Comparison of ENCODE assay signal across 36 cellular contexts in genomic region chr2:199703199-199703598, GRCh38.
"Had no signal": no experiment of that assay in that cellular context is flagged by ENCODE, and none has a peak within 500 bp of the region (broad histone marks: within the 10 kb centered on the region; RNA-seq: fewer than 3 reads in every experiment).

No MANE protein-coding gene starts in this region.

- H3K9me3 Mint-ChIP-seq: activated CD4-positive, alpha-beta T cell treated with anti-CD3 and anti-CD28 coated beads, Interleukin-2, amount 10 ng/mL, durations not matched to agents 24 days and 14 days; activated T-helper 1 cell treated with anti-CD3 and anti-CD28 coated beads, Interleukin-12 subunit alpha, Interleukin-12 subunit beta, Interleukin-2, Interleukin-4 antibody, amounts not matched to agents 30 ng/mL and 10 ng/mL and 1 ng/mL, durations not matched to agents 14 hours and 24 hours and 36 hours; central memory CD8-positive, alpha-beta T cell; T-helper 2 cell treated with Interferon-gamma antibody and Interleukin-4, amounts not matched to agents 5 μg/mL and 100 μg/mL, for 36 hours had no signal

- H3K27me3 Mint-ChIP-seq: activated CD4-positive, alpha-beta memory T cell treated with anti-CD3 and anti-CD28 coated beads for 36 hours; activated naive CD8-positive, alpha-beta T cell treated with anti-CD3 and anti-CD28 coated beads for 36 hours; activated T-helper 17 cell treated with anti-CD3 and anti-CD28 coated beads, Interleukin-2, amount 50 U/mL, for 72 hours had no signal

- H3K4me1 ChIP-seq: ascending aorta had no signal

- H3K36me3 ChIP-seq: ascending aorta, cardiac muscle cell had no signal

- H3K4me3 ChIP-seq: ascending aorta, cardiac muscle cell had no signal

- ATAC-seq: activated CD8-positive, alpha-beta T cell treated with anti-CD3 and anti-CD28 coated beads for 36 hours; activated naive CD4-positive, alpha-beta T cell treated with anti-CD3 and anti-CD28 coated beads, Interleukin-2, amount 50 U/mL, for 72 hours; activated T-cell treated with anti-CD3 and anti-CD28 coated beads, Interleukin-2, amount 50 U/mL, for 4 hours; activated T-cell treated with anti-CD3 and anti-CD28 coated beads, Interleukin-2, amount 50 U/mL, for 72 hours; activated T-helper 17 cell treated with anti-CD3 and anti-CD28 coated beads, Interleukin-2, amount 50 U/mL, for 72 hours had no signal

- FAIRE-seq: bronchial epithelial cell, TTC549 had no signal

- H3K27me3 ChIP-seq: ascending aorta had no signal

- H3K27ac Mint-ChIP-seq: activated B cell treated with CpG ODN at 0.5 μM for 24 hours; activated CD4-positive, alpha-beta memory T cell treated with anti-CD3 and anti-CD28 coated beads for 36 hours; activated CD4-positive, alpha-beta T cell treated with anti-CD3 and anti-CD28 coated beads, Interleukin-2, amount 10 ng/mL, durations not matched to agents 24 days and 14 days; activated CD8-positive, alpha-beta T cell treated with anti-CD3 and anti-CD28 coated beads for 36 hours; activated naive CD4-positive, alpha-beta T cell treated with anti-CD3 and anti-CD28 coated beads for 36 hours; activated naive CD4-positive, alpha-beta T cell treated with anti-CD3 and anti-CD28 coated beads, Interleukin-2, amount 50 U/mL, for 72 hours; activated naive CD8-positive, alpha-beta T cell treated with anti-CD3 and anti-CD28 coated beads for 36 hours; activated T-cell treated with anti-CD3 and anti-CD28 coated beads, Interleukin-2, amount 50 U/mL, for 72 hours; activated T-helper 1 cell treated with anti-CD3 and anti-CD28 coated beads, Interleukin-12 subunit alpha, Interleukin-12 subunit beta, Interleukin-2, Interleukin-4 antibody, amounts not matched to agents 30 ng/mL and 10 ng/mL and 1 ng/mL, durations not matched to agents 14 hours and 24 hours and 36 hours; activated T-helper 17 cell treated with anti-CD3 and anti-CD28 coated beads, Interleukin-2, amount 50 U/mL, for 72 hours; brain; T-helper 2 cell treated with Interferon-gamma antibody and Interleukin-4, amounts not matched to agents 5 μg/mL and 100 μg/mL, for 36 hours had no signal

- H3K4me3 Mint-ChIP-seq: activated B cell treated with CpG ODN at 0.5 μM for 24 hours; activated CD4-positive, alpha-beta memory T cell treated with anti-CD3 and anti-CD28 coated beads for 36 hours; activated CD4-positive, alpha-beta T cell treated with anti-CD3 and anti-CD28 coated beads, Interleukin-2, amount 10 ng/mL, durations not matched to agents 24 days and 14 days; activated CD8-positive, alpha-beta T cell treated with anti-CD3 and anti-CD28 coated beads for 36 hours; activated naive CD4-positive, alpha-beta T cell treated with anti-CD3 and anti-CD28 coated beads for 36 hours; activated naive CD8-positive, alpha-beta T cell treated with anti-CD3 and anti-CD28 coated beads for 36 hours; activated T-cell treated with anti-CD3 and anti-CD28 coated beads, Interleukin-2, amount 50 U/mL, for 4 hours; activated T-cell treated with anti-CD3 and anti-CD28 coated beads, Interleukin-2, amount 50 U/mL, for 72 hours; activated T-helper 1 cell treated with anti-CD3 and anti-CD28 coated beads, Interleukin-12 subunit alpha, Interleukin-12 subunit beta, Interleukin-2, Interleukin-4 antibody, amounts not matched to agents 30 ng/mL and 10 ng/mL and 1 ng/mL, durations not matched to agents 14 hours and 24 hours and 36 hours; activated T-helper 17 cell treated with anti-CD3 and anti-CD28 coated beads, Interleukin-2, amount 50 U/mL, for 72 hours; brain; central memory CD8-positive, alpha-beta T cell; T-helper 2 cell treated with Interferon-gamma antibody and Interleukin-4, amounts not matched to agents 5 μg/mL and 100 μg/mL, for 36 hours had no signal

- H3K27ac ChIP-seq: ascending aorta, cardiac muscle cell, VCaP had no signal

- H3K4me1 Mint-ChIP-seq: activated B cell treated with CpG ODN at 0.5 μM for 24 hours; activated naive CD8-positive, alpha-beta T cell treated with anti-CD3 and anti-CD28 coated beads for 36 hours; activated T-helper 17 cell treated with anti-CD3 and anti-CD28 coated beads, Interleukin-2, amount 50 U/mL, for 72 hours; brain; central memory CD8-positive, alpha-beta T cell had no signal

- DNase-seq: activated B cell treated with CpG ODN at 0.5 μM for 24 hours; activated CD4-positive, alpha-beta memory T cell treated with anti-CD3 and anti-CD28 coated beads for 36 hours; activated CD4-positive, alpha-beta T cell treated with anti-CD3 and anti-CD28 coated beads for 4 hours; activated CD4-positive, alpha-beta T cell treated with anti-CD3 and anti-CD28 coated beads, Interleukin-2, amount 10 ng/mL, durations not matched to agents 24 days and 14 days; activated CD4-positive, alpha-beta T cell treated with anti-CD3 and anti-CD28 coated beads, Interleukin-2, amount 50 U/mL, for 1 hour; activated CD4-positive, alpha-beta T cell treated with anti-CD3 and anti-CD28 coated beads, Interleukin-2, amount 50 U/mL, for 4 hours; activated CD4-positive, CD25-positive, alpha-beta regulatory T cell treated with anti-CD3 and anti-CD28 coated beads, Interleukin-2, amount 50 U/mL, for 72 hours; activated CD8-positive, alpha-beta memory T cell treated with anti-CD3 and anti-CD28 coated beads, Interleukin-2, amount 50 U/mL, for 4 hours; activated CD8-positive, alpha-beta T cell treated with anti-CD3 and anti-CD28 coated beads for 36 hours; activated effector memory CD4-positive, alpha-beta T cell treated with anti-CD3 and anti-CD28 coated beads, Interleukin-2, amount 50 U/mL, for 16 hours; activated gamma-delta T cell treated with Interleukin-2 at 50 U/mL for 16 hours; activated naive CD4-positive, alpha-beta T cell; activated naive CD4-positive, alpha-beta T cell treated with anti-CD3 and anti-CD28 coated beads for 36 hours; activated naive CD4-positive, alpha-beta T cell treated with anti-CD3 and anti-CD28 coated beads, Interleukin-2, amount 50 U/mL, for 16 hours; activated naive CD8-positive, alpha-beta T cell treated with anti-CD3 and anti-CD28 coated beads for 36 hours; activated T-cell treated with anti-CD3 and anti-CD28 coated beads for 4 hours; activated T-cell treated with anti-CD3 and anti-CD28 coated beads, Interleukin-2, amount 50 U/mL, for 1 hour; activated T-cell treated with anti-CD3 and anti-CD28 coated beads, Interleukin-2, amount 50 U/mL, for 4 hours; activated T-cell treated with anti-CD3 and anti-CD28 coated beads, Interleukin-2, amount 50 U/mL, for 72 hours; amygdala; anterior cingulate cortex; caudate nucleus; cerebellar nuclear complex; T-helper 2 cell; T-helper 9 cell had no signal
